Comparison of ENCODE assay signal across 20 cellular contexts in the genomic region with DNA sequence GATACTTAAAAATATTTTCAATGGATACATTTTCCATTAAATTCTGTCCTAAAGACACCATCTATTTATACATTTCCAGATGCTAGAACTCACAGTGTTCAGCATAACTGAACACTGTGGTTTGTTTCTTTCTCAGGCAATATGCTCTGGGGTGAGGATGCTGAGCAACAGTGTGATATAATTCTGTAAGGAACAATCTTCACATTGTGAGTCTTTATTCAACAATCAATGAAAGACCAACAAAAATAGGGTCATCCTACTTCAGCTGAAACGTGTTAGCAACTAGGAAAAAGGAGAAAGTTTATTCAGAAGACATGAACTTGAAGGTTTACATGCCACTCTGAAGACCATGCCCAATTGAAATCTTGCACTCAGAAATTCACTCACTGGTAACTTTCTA.
"Had no signal": no experiment of that assay in that cellular context is flagged by ENCODE, and none has a peak within 500 bp of the region (broad histone marks: within the 10 kb centered on the region; RNA-seq: fewer than 3 reads in every experiment).

No MANE protein-coding gene starts in this region.

- ATAC-seq: gastrocnemius medialis, lower lobe of right lung, psoas muscle, sciatic nerve had no signal

- H3K27ac ChIP-seq: gastrocnemius medialis, left ventricle myocardium inferior, lower lobe of right lung, parathyroid adenoma, psoas muscle, spleen, stomach, suprapubic skin, tibial artery, upper lobe of left lung, uterus had no signal

- H3K27me3 ChIP-seq: gastrocnemius medialis, spleen, stomach, suprapubic skin, tibial artery, upper lobe of left lung, uterus had no signal

- H3K4me3 ChIP-seq: gastrocnemius medialis, left ventricle myocardium inferior, lower lobe of right lung, psoas muscle, spleen, stomach, suprapubic skin, tibial artery, upper lobe of left lung, uterus had no signal

- DNase-seq: endodermal cell; erythroblast; gastrocnemius medialis; glutamatergic neuron; left cardiac atrium; left ventricle myocardium inferior; lower lobe of right lung; naive B cell; occipital lobe; psoas muscle; spleen; stimulated activated CD4-positive, alpha-beta T cell treated with anti-CD3 and anti-CD28 coated beads, Interleukin-15, amount 100 ng/mL, for 24 hours; stimulated activated naive CD4-positive, alpha-beta T cell; stomach; tibial artery; upper lobe of left lung; uterus had no signal
